In the genomic region with DNA sequence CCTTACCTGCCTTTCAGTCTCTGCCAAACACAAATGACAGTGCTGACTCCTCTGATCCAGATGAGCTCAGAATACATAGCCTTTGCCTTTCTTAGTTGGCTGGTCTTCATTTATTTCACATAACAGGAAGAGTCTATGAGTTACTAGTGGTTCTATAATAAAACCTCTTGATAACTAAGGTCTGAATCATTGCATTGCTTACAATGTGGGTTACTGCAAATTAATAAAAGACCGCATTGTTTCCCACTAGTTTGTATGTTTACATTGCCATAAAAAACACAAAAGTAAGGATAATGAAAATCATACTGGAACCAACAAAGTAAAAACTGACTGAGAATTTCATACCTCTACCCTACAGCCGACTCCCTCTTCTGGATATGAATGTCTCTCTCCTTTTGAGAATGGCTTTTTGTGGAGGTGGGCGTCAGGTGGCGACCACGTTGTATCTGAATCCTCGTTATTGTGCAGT, we compare ENCODE assay signal across 12 cellular contexts.
DNase-seq lines count a peak whose midpoint lies in the region; ATAC-seq and TF ChIP-seq lines count a peak whose summit lies in the region.
"Had no signal": no experiment of that assay in that cellular context is flagged by ENCODE, and none has a peak within 500 bp of the region (broad histone marks: within the 10 kb centered on the region; RNA-seq: fewer than 3 reads in every experiment).

No MANE protein-coding gene starts in this region.

- no peaks in the 10 kb centered on the region for H3K4me1 Mint-ChIP-seq in activated CD4-positive, alpha-beta T cell treated with anti-CD3 and anti-CD28 coated beads, Interleukin-2, amount 10 ng/mL, durations not matched to agents 7 days and 5 days

- H3K9me3 Mint-ChIP-seq in activated CD4-positive, alpha-beta T cell treated with anti-CD3 and anti-CD28 coated beads, Interleukin-2, amount 10 ng/mL, durations not matched to agents 7 days and 5 days, result no peaks in the 10 kb centered on the region

- H3K36me3 Mint-ChIP-seq in activated CD4-positive, alpha-beta T cell treated with anti-CD3 and anti-CD28 coated beads, Interleukin-2, amount 10 ng/mL, durations not matched to agents 7 days and 5 days (ENCODE audit: low read depth), result no peaks in the 10 kb centered on the region

- H3K27me3 Mint-ChIP-seq in activated CD4-positive, alpha-beta T cell treated with anti-CD3 and anti-CD28 coated beads, Interleukin-2, amount 10 ng/mL, durations not matched to agents 7 days and 5 days, result peaks cover 18% of the 10 kb centered on the region

- CTCF ChIA-PET in activated CD4-positive, alpha-beta T cell treated with anti-CD3 and anti-CD28 coated beads, Interleukin-2, amount 10 ng/mL, durations not matched to agents 7 days and 5 days (lab: Charles Lee), result interaction anchor here (0.9 to 1.3 kb wide), 3 partner anchors 11 to 1526 kb away, joined by 3 read pairs; no protein-coding TSS in a partner anchor

- no peak overlapping the region for H3K4me3 ChIP-seq in epithelial cell of esophagus (ENCODE audit: low read length)

- no peak overlapping the region for H3K27ac Mint-ChIP-seq in activated CD4-positive, alpha-beta T cell treated with anti-CD3 and anti-CD28 coated beads, Interleukin-2, amount 10 ng/mL, durations not matched to agents 7 days and 5 days

- peak; percentile 35 for DNase-seq in activated CD4-positive, alpha-beta T cell treated with anti-CD3 and anti-CD28 coated beads for 48 hours
- DNase-seq in activated CD4-positive, alpha-beta T cell treated with anti-CD3 and anti-CD28 coated beads, Interleukin-2, amount 10 ng/mL, durations not matched to agents 7 days and 5 days, result no peak
- DNase-seq in NCI-H748 treated with DMSO at 0.1 percent for 48 hours (lab: John Stamatoyannopoulos, UW), result peak; percentile 7
- DNase-seq in epithelial cell of esophagus (ENCODE audit: low read depth), result peak; percentile 58
- DNase-seq in renal cortical epithelial cell (ENCODE audit: low read depth), result peak; percentile 91
- DNase-seq in NCI-H146 treated with DMSO at 0.1 percent for 48 hours (lab: John Stamatoyannopoulos, UW; ENCODE audit: unreplicated experiment), result no peak
- DNase-seq: activated naive CD4-positive, alpha-beta T cell treated with Interleukin-2 at 50 U/mL for 16 hours; SIG-M5; small intestine had no signal

- no peak for TF ChIP-seq CTCF in epithelial cell of esophagus (IDR thresholded peaks at IDR 0.05; ENCODE audit: insufficient read depth, low read depth, low read length, missing control alignments)

- ATAC-seq in GM19467 (IDR thresholded peaks at IDR 0.05; ENCODE audit: unreplicated experiment) (no peak), GM21528 (IDR thresholded peaks at IDR 0.05; ENCODE audit: low FRiP score, unreplicated experiment) (no peak)
- ATAC-seq: activated CD4-positive, CD25-positive, alpha-beta regulatory T cell treated with anti-CD3 and anti-CD28 coated beads, Interleukin-2, amount 50 U/mL, for 24 hours had no signal

- H3K4me3 Mint-ChIP-seq in activated CD4-positive, alpha-beta T cell treated with anti-CD3 and anti-CD28 coated beads, Interleukin-2, amount 10 ng/mL, durations not matched to agents 7 days and 5 days, result no peak overlapping the region

- POLR2A ChIA-PET in activated CD4-positive, alpha-beta T cell treated with anti-CD3 and anti-CD28 coated beads, Interleukin-2, amount 10 ng/mL, durations not matched to agents 7 days and 5 days (lab: Charles Lee), result no interaction called here

Comparison
In these comparisons a context has a peak if more than half of its experiments do, and no peak if none do; other contexts are left out.
1. DNase-seq: peak in activated CD4-positive, alpha-beta T cell treated with anti-CD3 and anti-CD28 coated beads for 48 hours (single experiment), NCI-H748 treated with DMSO at 0.1 percent for 48 hours (single experiment), epithelial cell of esophagus (single experiment) and renal cortical epithelial cell (single experiment); none in activated CD4-positive, alpha-beta T cell treated with anti-CD3 and anti-CD28 coated beads, Interleukin-2, amount 10 ng/mL, durations not matched to agents 7 days and 5 days (single experiment) and NCI-H146 treated with DMSO at 0.1 percent for 48 hours (single experiment).